Comparison of ENCODE assay signal across 17 cellular contexts in genomic region chr4:152992027-152992426, GRCh38. TPM values are rescaled to one million over a fixed set of nuclear protein-coding genes. Genes with fewer than 3 reads are reported as not detected.
DNase-seq lines count a peak whose midpoint lies in the region; ATAC-seq and TF ChIP-seq lines count a peak whose summit lies in the region.
"Had no signal": no experiment of that assay in that cellular context is flagged by ENCODE, and none has a peak within 500 bp of the region (broad histone marks: within the 10 kb centered on the region; RNA-seq: fewer than 3 reads in every experiment).

No MANE protein-coding gene starts in this region.

- no peak overlapping the region for H3K4me3 ChIP-seq in trophoblast cell (ENCODE audit: low read depth, low read length)
- no peak overlapping the region for H3K4me3 ChIP-seq in gastrocnemius medialis
- no peak overlapping the region for H3K4me3 ChIP-seq in adrenal gland
- H3K4me3 ChIP-seq: vagina had no signal

- no peak overlapping the region for H2BK12ac ChIP-seq in trophoblast cell (ENCODE audit: low read length)

- no peak overlapping the region for H3K23ac ChIP-seq in trophoblast cell (ENCODE audit: low read length)

- no peak overlapping the region for H4K8ac ChIP-seq in trophoblast cell (ENCODE audit: low read depth, low read length)

- in situ Hi-C loops in gastrocnemius medialis (cut with MboI; ENCODE audit: low sequenced_read_pairs in 4 of 4), result no loop called here

- no peak overlapping the region for H3K9ac ChIP-seq in trophoblast cell (ENCODE audit: low read length)
- H3K9ac ChIP-seq: KMS-11, parathyroid adenoma had no signal

- intact Hi-C loops in gastrocnemius medialis (cut with DNase I; ENCODE audit: low total_unique reads) (no loop called here), adrenal gland (cut with DNase I) (no loop called here)

- H4K12ac ChIP-seq in trophoblast cell (ENCODE audit: low read depth, low read length), result no peak overlapping the region

- DNase-seq in DMS53 (lab: John Stamatoyannopoulos, UW), result peak; percentile 99
- peak; percentile 52 for DNase-seq in NCI-H69 (lab: John Stamatoyannopoulos, UW)
- DNase-seq in trophoblast cell, result peak; percentile 96 to 99
- no peak for DNase-seq in NCI-H1092 (lab: John Stamatoyannopoulos, UW)
- DNase-seq in gastrocnemius medialis, result no peak
- DNase-seq in adrenal gland, result no peak
- DNase-seq: activated CD4-positive, alpha-beta T cell treated with anti-CD3 and anti-CD28 coated beads, Interleukin-2, amount 50 U/mL, for 1 hour; activated naive CD4-positive, alpha-beta T cell treated with Interleukin-2 at 50 U/mL for 16 hours; foreskin fibroblast; naive thymus-derived CD4-positive, alpha-beta T cell; NCI-H1048; NK-92 treated with Interleukin-12 subunit alpha and Interleukin-12 subunit beta, amount 100 ng/mL, for 24 hours; stimulated activated CD4-positive, alpha-beta T cell treated with anti-CD3 and anti-CD28 coated beads, Interleukin-2, amount 100 ng/mL, for 48 hours had no signal

- H3K27ac ChIP-seq in trophoblast cell (ENCODE audit: low read depth, low read length) (no peak overlapping the region), gastrocnemius medialis (no peak overlapping the region), adrenal gland (no peak overlapping the region)
- H3K27ac ChIP-seq: KMS-11, parathyroid adenoma, vagina had no signal

- no peak overlapping the region for H3K4ac ChIP-seq in trophoblast cell (ENCODE audit: low read depth, low read length)

- H3K4me1 ChIP-seq in trophoblast cell (ENCODE audit: control insufficient read depth in 1 of 2, insufficient read depth in 2 of 2, low read length in 2 of 2), result peaks cover 15 to 16% of the 10 kb centered on the region in 2 experiments
- no peaks in the 10 kb centered on the region for H3K4me1 ChIP-seq in gastrocnemius medialis
- no peaks in the 10 kb centered on the region for H3K4me1 ChIP-seq in adrenal gland (replicated peaks in 1 of 2)
- H3K4me1 ChIP-seq: parathyroid adenoma had no signal

- no peak overlapping the region for H3K4me2 ChIP-seq in trophoblast cell (ENCODE audit: low read length)
- H3K4me2 ChIP-seq: KMS-11 had no signal

- H4K91ac ChIP-seq in trophoblast cell (ENCODE audit: low read depth, low read length), result no peak overlapping the region

- peaks cover 2% of the 10 kb centered on the region for H3K79me2 ChIP-seq in trophoblast cell (ENCODE audit: control insufficient read depth, insufficient read depth, low read length, poor library complexity)
- H3K79me2 ChIP-seq: parathyroid adenoma had no signal

- H2AK5ac ChIP-seq in trophoblast cell (ENCODE audit: low read length), result no peak overlapping the region

- no peak overlapping the region for H3K18ac ChIP-seq in trophoblast cell (ENCODE audit: low read length)

- peaks cover 4% of the 10 kb centered on the region for H3K79me1 ChIP-seq in trophoblast cell (ENCODE audit: low read length)

- TF ChIP-seq CTCF in gastrocnemius medialis (IDR thresholded peaks at IDR 0.05 in 4 of 5, conservative IDR thresholded peaks at IDR 0.05 in 1 of 5) (no peak), adrenal gland (IDR thresholded peaks at IDR 0.05) (no peak)

- H2BK5ac ChIP-seq in trophoblast cell (ENCODE audit: low read depth, low read length, poor library complexity), result no peak overlapping the region

- no peak overlapping the region for H2BK120ac ChIP-seq in trophoblast cell (ENCODE audit: insufficient read depth, low read length, poor library complexity)

- TF ChIP-seq POLR2A in gastrocnemius medialis (IDR thresholded peaks at IDR 0.05) (no peak), adrenal gland (IDR thresholded peaks at IDR 0.05) (no peak)

- H3K9me3 ChIP-seq in trophoblast cell (ENCODE audit: insufficient read depth, low read depth, low read length) (no peaks in the 10 kb centered on the region), gastrocnemius medialis (no peaks in the 10 kb centered on the region), adrenal gland (replicated peaks in 1 of 3) (no peaks in the 10 kb centered on the region)
- H3K9me3 ChIP-seq: vagina had no signal

- WGBS in trophoblast cell (ENCODE audit: extremely low coverage, insufficient coverage, insufficient read length), result no CpG with 5 or more reads among the region's 8 CpGs
- 83 to 88% (median 83%) methylated on average over 8 of the region's 8 CpGs for WGBS in adrenal gland, 4 donors

- peak; percentile 78 for ATAC-seq in esophagus mucosa
- ATAC-seq in gastrocnemius medialis, result no peak
- ATAC-seq: naive thymus-derived CD4-positive, alpha-beta T cell had no signal

- no peak overlapping the region for H3K14ac ChIP-seq in trophoblast cell (ENCODE audit: low read length)

- H3K36me3 ChIP-seq in trophoblast cell (ENCODE audit: control insufficient read depth in 1 of 2, insufficient read depth in 2 of 2, low read length in 2 of 2) (no peaks in the 10 kb centered on the region), gastrocnemius medialis (no peaks in the 10 kb centered on the region), adrenal gland (replicated peaks in 1 of 2) (no peaks in the 10 kb centered on the region)
- H3K36me3 ChIP-seq: vagina had no signal

- H3K27me3 ChIP-seq in trophoblast cell (ENCODE audit: insufficient read depth, low read length) (no peaks in the 10 kb centered on the region), gastrocnemius medialis (no peaks in the 10 kb centered on the region), adrenal gland (no peaks in the 10 kb centered on the region)
- H3K27me3 ChIP-seq: vagina had no signal

- H2AFZ ChIP-seq in trophoblast cell (ENCODE audit: insufficient read depth, low read length, poor library complexity), result no peak overlapping the region
- H2AFZ ChIP-seq: parathyroid adenoma had no signal

RNA-seq across cellular contexts. Expression of gene FHDC1, which starts 55.9 kb away (rescaled TPM):
- total RNA-seq in esophagus mucosa, result 5.9 TPM
- polyA plus RNA-seq in trophoblast cell (2013), result 107 and 115 TPM in 2 replicates
- under 1 TPM; 0.29 to 0.52 (median 0.45) TPM for total RNA-seq in gastrocnemius medialis
- under 1 TPM; 0.09 to 0.92 (median 0.25) TPM for total RNA-seq in adrenal gland
- 1 to 10 TPM in 1 of 3 donors, under 1 TPM in 2; 0.27 to 1.2 (median 0.47) TPM for polyA plus RNA-seq in adrenal gland

Comparison
In these comparisons a context has a peak if more than half of its experiments do, and no peak if none do; other contexts are left out.
1. DNase-seq: peak in DMS53 (single experiment), NCI-H69 (single experiment) and trophoblast cell (2 of 2); none in NCI-H1092 (single experiment), gastrocnemius medialis (0 of 2) and adrenal gland (0 of 7).